Comparison of ENCODE assay signal across 1 cellular context in the genomic region with DNA sequence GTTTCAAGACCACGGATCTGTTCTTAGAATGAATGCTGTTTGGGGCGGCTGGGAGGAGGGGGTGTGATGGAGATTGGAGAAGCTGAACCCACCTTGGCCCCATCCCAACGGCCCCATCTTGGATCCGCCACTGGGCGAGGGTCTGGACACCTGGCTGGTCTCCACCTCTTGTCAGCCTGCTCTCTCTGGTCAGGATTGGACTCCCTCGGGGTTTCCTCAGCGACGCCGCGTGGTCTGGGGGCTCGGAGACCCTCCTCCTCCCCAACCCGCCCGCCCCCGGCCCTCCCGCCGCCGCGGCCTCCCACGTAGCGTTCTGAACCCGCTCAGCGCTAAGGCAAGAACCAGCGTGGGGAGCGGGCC.
TF ChIP-seq lines count a peak whose summit lies in the region.

No MANE protein-coding gene starts in this region.

TF ChIP-seq in H1, 55 proteins besides CTCF, POLR2A, EP300 and RAD21 (continued from another document):
- TF ChIP-seq BRCA1 (IDR thresholded peaks at IDR 0.05; ENCODE audit: low read depth, low read length) (no peak), GTF2F1 (IDR thresholded peaks at IDR 0.05; ENCODE audit: borderline replicate concordance, low read depth, low read length) (no peak), TAF7 (optimal IDR thresholded peaks at IDR 0.05; ENCODE audit: borderline replicate concordance, low read depth, low read length) (no peak), SP1 (IDR thresholded peaks at IDR 0.05; ENCODE audit: low read depth, low read length) (no peak), POU5F1 (IDR thresholded peaks at IDR 0.05; ENCODE audit: low read depth, low read length) (no peak), RNF2 (IDR thresholded peaks at IDR 0.05; ENCODE audit: borderline replicate concordance, low read depth, low read length, missing control alignments, poor library complexity, severe bottlenecking) (no peak), FOSL1 (IDR thresholded peaks at IDR 0.05; ENCODE audit: insufficient read depth, low read depth, low read length) (no peak), SAP30 (IDR thresholded peaks at IDR 0.05; ENCODE audit: insufficient read depth, insufficient replicate concordance, low read length) (no peak), MAX (IDR thresholded peaks at IDR 0.05) (no peak), TAF1 (IDR thresholded peaks at IDR 0.05; ENCODE audit: low read depth, low read length) (no peak), CTBP2 (IDR thresholded peaks at IDR 0.05; ENCODE audit: borderline replicate concordance, insufficient read depth, insufficient read length, low read length) (no peak), SIN3A (conservative IDR thresholded peaks at IDR 0.05 in 1 of 2, IDR thresholded peaks at IDR 0.05 in 1 of 2; ENCODE audit: low read depth in 1 of 2, low read length in 2 of 2) (no peak), E2F6 (IDR thresholded peaks at IDR 0.05) (no peak), YY1 (IDR thresholded peaks at IDR 0.05; ENCODE audit: low read depth, low read length) (no peak), SIX5 (IDR thresholded peaks at IDR 0.05; ENCODE audit: low read depth, low read length) (no peak), NANOG (IDR thresholded peaks at IDR 0.05; ENCODE audit: insufficient read depth, low read depth, low read length, poor library complexity, severe bottlenecking) (no peak), KDM4A (IDR thresholded peaks at IDR 0.05; ENCODE audit: low read depth, low read length, severe bottlenecking) (no peak)
